20 cellular contexts compared by ENCODE assay signal in genomic region chrX:101210630-101211029, GRCh38.
"Had no signal": no experiment of that assay in that cellular context is flagged by ENCODE, and none has a peak within 500 bp of the region (broad histone marks: within the 10 kb centered on the region; RNA-seq: fewer than 3 reads in every experiment).

No MANE protein-coding gene starts in this region.

- H3K36me3 Mint-ChIP-seq: natural killer cell had no signal

- DNase-seq: activated CD4-positive, alpha-beta T cell treated with anti-CD3 and anti-CD28 coated beads, Interleukin-2, amount 10 ng/mL, durations not matched to agents 7 days and 5 days; activated CD4-positive, CD25-positive, alpha-beta regulatory T cell; activated CD8-positive, alpha-beta memory T cell treated with anti-CD3 and anti-CD28 coated beads for 24 hours; activated naive CD4-positive, alpha-beta T cell treated with Interleukin-2 at 50 U/mL for 16 hours; anterior cingulate cortex; brain microvascular endothelial cell; cortex of kidney; effector CD4-positive, alpha-beta T cell; esophagus squamous epithelium; hippocampal formation; kidney; left ventricle myocardium inferior; mesenchymal stem cell; natural killer cell; stimulated activated CD4-positive, alpha-beta T cell treated with anti-CD3 and anti-CD28 coated beads, Interleukin-1b, Interleukin-23, amount 100 ng/mL, for 48 hours had no signal

- H3K27ac Mint-ChIP-seq: activated CD4-positive, alpha-beta T cell treated with anti-CD3 and anti-CD28 coated beads, Interleukin-2, amount 10 ng/mL, durations not matched to agents 7 days and 5 days; natural killer cell had no signal

- H3K27ac ChIP-seq: brain microvascular endothelial cell, esophagus squamous epithelium, left ventricle myocardium inferior, neutrophil, parathyroid adenoma, tibial nerve, vagina had no signal

- H3K27me3 Mint-ChIP-seq: activated CD4-positive, alpha-beta T cell treated with anti-CD3 and anti-CD28 coated beads, Interleukin-2, amount 10 ng/mL, durations not matched to agents 7 days and 5 days; central memory CD8-positive, alpha-beta T cell had no signal

- H3K27me3 ChIP-seq: brain microvascular endothelial cell, esophagus squamous epithelium, neutrophil, vagina had no signal

- H3K4me3 Mint-ChIP-seq: activated CD4-positive, alpha-beta T cell treated with anti-CD3 and anti-CD28 coated beads, Interleukin-2, amount 10 ng/mL, durations not matched to agents 7 days and 5 days; central memory CD8-positive, alpha-beta T cell; natural killer cell had no signal

- H3K4me1 ChIP-seq: esophagus squamous epithelium, left ventricle myocardium inferior, parathyroid adenoma, tibial nerve, vagina had no signal

- H3K9me3 Mint-ChIP-seq: activated CD4-positive, alpha-beta T cell treated with anti-CD3 and anti-CD28 coated beads, Interleukin-2, amount 10 ng/mL, durations not matched to agents 7 days and 5 days; central memory CD8-positive, alpha-beta T cell; natural killer cell had no signal

- H3K4me1 Mint-ChIP-seq: natural killer cell had no signal

- ATAC-seq: natural killer cell had no signal

- H3K36me3 ChIP-seq: brain microvascular endothelial cell, esophagus squamous epithelium, left ventricle myocardium inferior, neutrophil, tibial nerve, vagina had no signal

- H3K9me3 ChIP-seq: esophagus squamous epithelium, left ventricle myocardium inferior, neutrophil, tibial nerve, vagina had no signal

- H3K4me3 ChIP-seq: esophagus squamous epithelium, left ventricle myocardium inferior, tibial nerve, vagina had no signal
